ENCODE assay signal across 8 cellular contexts in the genomic region with DNA sequence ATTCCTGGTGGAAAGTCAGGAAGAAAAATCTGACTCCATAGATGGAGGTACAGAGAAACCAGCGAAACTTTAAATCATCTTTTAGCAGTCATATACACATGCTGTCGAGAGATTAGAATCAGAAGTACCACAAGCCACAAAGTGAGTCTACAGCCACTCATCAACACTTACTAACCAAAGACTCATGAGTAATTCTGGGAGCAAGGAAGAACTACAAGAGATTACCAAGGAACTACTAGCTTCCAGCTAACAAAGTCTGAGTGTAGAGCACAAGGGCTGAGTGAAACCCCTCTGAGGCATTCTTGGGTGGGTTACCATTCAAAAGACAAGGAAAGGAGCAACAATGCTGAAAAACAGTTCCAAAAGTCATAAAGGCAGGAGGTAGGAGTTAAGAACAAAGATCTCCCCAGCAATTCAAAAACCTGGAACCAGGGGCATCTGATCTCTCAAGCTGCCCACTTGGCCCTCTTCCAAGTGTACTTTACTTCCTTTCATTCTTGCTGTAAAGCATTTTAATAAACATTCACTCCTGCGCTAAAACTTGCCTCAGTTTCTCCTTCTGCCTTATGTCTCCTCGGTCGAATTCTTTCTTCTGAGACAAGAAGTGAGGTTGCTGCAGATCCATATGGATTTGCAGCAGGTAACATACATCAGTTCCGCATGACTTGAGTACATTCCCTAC. TPM values are rescaled to one million over a fixed set of nuclear protein-coding genes. Genes with fewer than 3 reads are reported as not detected.
DNase-seq lines count a peak whose midpoint lies in the region; ATAC-seq, FAIRE-seq and TF ChIP-seq lines count a peak whose summit lies in the region.

No MANE protein-coding gene starts in this region.

- H4K20me1 ChIP-seq in keratinocyte (ENCODE audit: control insufficient read depth, extremely low read depth, insufficient read depth, low read length) = peaks cover 33% of the 10 kb centered on the region

- peak; percentile 32 for ATAC-seq in HG03108 (IDR thresholded peaks at IDR 0.05; ENCODE audit: unreplicated experiment)
- peak; percentile 64 to 68 (median 65) for ATAC-seq in T-cell (replicated peaks in 1 of 4)

- peaks cover 4 to 5% (median 5%) of the 10 kb centered on the region in 3 donors for H3K9me3 Mint-ChIP-seq in T-cell

- dilution Hi-C loops in keratinocyte (cut with MboI; ENCODE audit: extremely low pct_ligation_motif_present, low sequenced_read_pairs) = no loop called here

- POLR2A ChIA-PET in T-cell (lab: Charles Lee) = interaction anchor here in 1 of 2 donors (0.5 to 1.0 kb wide), 3 partner anchors 9 to 114 kb away, joined by 3 to 7 read pairs (median 4); a partner anchor contains a TSS

- H3K9me3 ChIP-seq in keratinocyte (ENCODE audit: control insufficient read depth, low read depth, low read length) (no peaks in the 10 kb centered on the region), BE2C (no peaks in the 10 kb centered on the region)

- peaks cover 22% of the 10 kb centered on the region for H3K36me3 Mint-ChIP-seq in T-cell

- H2AFZ ChIP-seq in keratinocyte (ENCODE audit: control insufficient read depth, low read length) = no peak overlapping the region

- peak overlapping the region; percentile 75 to 80 (median 78) for H3K4me3 Mint-ChIP-seq in T-cell

- H3K27ac Mint-ChIP-seq in T-cell = peak overlapping the region; percentile 88 to 92

- no peak overlapping the region for H3K4me3 ChIP-seq in keratinocyte (ENCODE audit: control insufficient read depth in 2 of 3, extremely low read depth in 1 of 3, insufficient read depth in 2 of 3, low read depth in 1 of 3, low read length in 3 of 3)
- no peak overlapping the region for H3K4me3 ChIP-seq in BE2C (ENCODE audit: low read depth, low read length)

- no peaks in the 10 kb centered on the region for H3K9me1 ChIP-seq in keratinocyte (ENCODE audit: control insufficient read depth, extremely low read depth, insufficient read depth, low read length)

- H3K27me3 ChIP-seq in keratinocyte (ENCODE audit: control insufficient read depth, extremely low read depth, insufficient read depth, low read length) = no peaks in the 10 kb centered on the region
- H3K27me3 ChIP-seq in BE2C = no peaks in the 10 kb centered on the region

- peaks cover 75% of the 10 kb centered on the region for H3K79me2 ChIP-seq in keratinocyte (ENCODE audit: control insufficient read depth, insufficient read depth, low read length)

- FAIRE-seq in GM18507 (lab: Jason Lieb, UNC) (peak; percentile 29), keratinocyte (lab: Jason Lieb, UNC) (peak; percentile 67)

- H3K4me2 ChIP-seq in keratinocyte (ENCODE audit: control insufficient read depth, extremely low read depth, insufficient read depth, low read depth, low read length) = peak overlapping the region; percentile 17

- peaks cover 66 to 78% (median 71%) of the 10 kb centered on the region in 3 donors for H3K4me1 Mint-ChIP-seq in T-cell

- TF ChIP-seq CTCF in keratinocyte (optimal IDR thresholded peaks at IDR 0.05 in 1 of 3, IDR thresholded peaks at IDR 0.05 in 1 of 3, conservative IDR thresholded peaks at IDR 0.05 in 1 of 3; ENCODE audit: extremely low read depth in 1 of 3, insufficient read depth in 2 of 3, low read length in 3 of 3) (no peak), BE2C (IDR thresholded peaks at IDR 0.05; ENCODE audit: low read depth, low read length) (no peak)

- H3K27me3 Mint-ChIP-seq in T-cell = no peaks in the 10 kb centered on the region

- intact Hi-C loops in head of caudate nucleus (cut with DNase I) = no loop called here

- no peak overlapping the region for H3K9ac ChIP-seq in keratinocyte (ENCODE audit: control insufficient read depth, extremely low read depth, insufficient read depth, low read length)

- H3K27ac ChIP-seq in keratinocyte (ENCODE audit: control insufficient read depth, insufficient read depth, low read length) = no peak overlapping the region

- CTCF ChIA-PET in T-cell (lab: Charles Lee) = interaction anchor here (0.7 to 2.8 kb wide), 7 partner anchors 10 to 151 kb away, joined by 3 to 24 read pairs (median 10); a partner anchor contains a TSS

- DNase-seq in AG08395 (ENCODE audit: low spot score) (peak; percentile 35), GM18507 (ENCODE audit: extremely low spot score, insufficient read length, low read depth) (no peak), T-cell (peak in 1 of 34 experiments; percentile 11), keratinocyte (ENCODE audit: low read depth, low spot score) (no peak), head of caudate nucleus (no peak), hypothalamus (lab: John Stamatoyannopoulos, UW) (no peak), BE2C (no peak)

- H3K36me3 ChIP-seq in keratinocyte (ENCODE audit: control insufficient read depth in 2 of 2, extremely low read depth in 1 of 2, insufficient read depth in 2 of 2, low read length in 2 of 2) (peaks cover 2 to 8% of the 10 kb centered on the region in 2 experiments), BE2C (peaks cover 25% of the 10 kb centered on the region)

- peaks cover 12% of the 10 kb centered on the region for H3K4me1 ChIP-seq in keratinocyte (ENCODE audit: control insufficient read depth, extremely low read depth, insufficient read depth, low read length)
- peaks cover 15% of the 10 kb centered on the region for H3K4me1 ChIP-seq in BE2C

RNA-seq across cellular contexts. Expression of a gene that starts 13.0 kb away (rescaled TPM):
- 10 to 100 TPM; 76.7 to 97.8 (median 77.9) TPM for total RNA-seq in T-cell
- 15.0 to 28.4 TPM (median 19.6 TPM) in 3 replicates for polyA plus RNA-seq in keratinocyte
- polyA plus RNA-seq in keratinocyte (2011; ENCODE audit: low read depth) = 18.0 TPM
- 8.5 and 14.0 TPM in 2 replicates for polyA plus RNA-seq in keratinocyte (2011; cell fraction: cytosol; rRNA removed)
- 46.8 and 66.8 TPM in 2 replicates for polyA plus RNA-seq in keratinocyte (2011; cell fraction: nucleus; rRNA removed)
- 14.4 and 20.0 TPM in 2 replicates for polyA plus RNA-seq in keratinocyte (2012; ENCODE audit: low replicate concordance)
- polyA minus RNA-seq in keratinocyte = 9.1 to 23.9 TPM (median 11.4 TPM) in 3 replicates
- polyA minus RNA-seq in keratinocyte (2011; cell fraction: cytosol; rRNA and poly(A)+ RNA removed) = 8.4 TPM
- polyA minus RNA-seq in keratinocyte (2011; cell fraction: nucleus; rRNA and poly(A)+ RNA removed) = 23.6 and 42.4 TPM in 2 replicates
- 41.6 TPM for polyA plus RNA-seq in BE2C (2012; ENCODE audit: insufficient read depth, insufficient read length, low read depth)
